Comparison of ENCODE assay signal across 8 cellular contexts in genomic region chr13:48731957-48732569, GRCh38.
DNase-seq lines count a peak whose midpoint lies in the region; ATAC-seq and TF ChIP-seq lines count a peak whose summit lies in the region.

No MANE protein-coding gene starts in this region.

- H3K27me3 Mint-ChIP-seq in naive B cell, result peaks cover 16 to 24% (median 18%) of the 10 kb centered on the region in 3 donors

- H3K4me3 Mint-ChIP-seq in naive B cell, result peak overlapping the region in 2 of 8 donors; percentile 20 to 87

- ATAC-seq in GM18505 (IDR thresholded peaks at IDR 0.05; ENCODE audit: unreplicated experiment) (peak; percentile 71), HG03457 (IDR thresholded peaks at IDR 0.05; ENCODE audit: unreplicated experiment) (peak; percentile 76), naive B cell (ENCODE audit: low read depth in 2 of 2) (peak; percentile 64 to 72), HG02938 (IDR thresholded peaks at IDR 0.05; ENCODE audit: unreplicated experiment) (no peak)

- DNase-seq in activated CD4-positive, alpha-beta T cell treated with anti-CD3 and anti-CD28 coated beads for 1 hour, result peak; percentile 42
- DNase-seq in dermis blood vessel endothelial cell (peak; percentile 72), naive B cell (peak; percentile 7), DMS114 treated with DMSO at 0.1 percent for 48 hours (lab: John Stamatoyannopoulos, UW; ENCODE audit: unreplicated experiment) (no peak)

- peak overlapping the region in 4 of 5 donors; percentile 16 to 52 (median 32) for H3K4me3 ChIP-seq in subcutaneous abdominal adipose tissue (ENCODE audit: low read depth in 1 of 5, low read length in 5 of 5)

- H3K36me3 Mint-ChIP-seq in naive B cell, result no peaks in the 10 kb centered on the region

- H3K27ac Mint-ChIP-seq in naive B cell, result peak overlapping the region in 1 of 6 donors; percentile 10

- no peak for TF ChIP-seq POLR2A in GM18505 (IDR thresholded peaks at IDR 0.05; ENCODE audit: borderline replicate concordance, extremely low read depth, insufficient read depth, insufficient read length)

- H3K9me3 Mint-ChIP-seq in naive B cell, result no peaks in the 10 kb centered on the region

- no peaks in the 10 kb centered on the region for H3K36me3 ChIP-seq in subcutaneous abdominal adipose tissue (ENCODE audit: control insufficient read depth in 5 of 5, insufficient read depth in 5 of 5, low read length in 5 of 5)

- H3K27ac ChIP-seq in subcutaneous abdominal adipose tissue (ENCODE audit: low read depth, low read length), result no peak overlapping the region

- H3K27me3 ChIP-seq in subcutaneous abdominal adipose tissue (ENCODE audit: control insufficient read depth in 5 of 5, insufficient read depth in 4 of 5, low read length in 5 of 5), result no peaks in the 10 kb centered on the region

- no peaks in the 10 kb centered on the region for H3K9me3 ChIP-seq in subcutaneous abdominal adipose tissue (ENCODE audit: control insufficient read depth in 5 of 5, low read length in 5 of 5)

- H3K4me1 Mint-ChIP-seq in naive B cell, result peaks cover 2 to 5% (median 4%) of the 10 kb centered on the region in 3 donors

- peaks cover 0 to 21% (median 14%) of the 10 kb centered on the region in 5 donors for H3K4me1 ChIP-seq in subcutaneous abdominal adipose tissue (ENCODE audit: control insufficient read depth in 5 of 5, insufficient read depth in 5 of 5, low read length in 5 of 5)

- peak overlapping the region in 1 of 5 donors; percentile 52 for H3K9ac ChIP-seq in subcutaneous abdominal adipose tissue (ENCODE audit: low read length in 5 of 5)
